Comparison of ENCODE assay signal across 23 cellular contexts in genomic region chr20:21701171-21701876, GRCh38. TPM values are rescaled to one million over a fixed set of nuclear protein-coding genes. Genes with fewer than 3 reads are reported as not detected.
"Had no signal": no experiment of that assay in that cellular context is flagged by ENCODE, and none has a peak within 500 bp of the region (broad histone marks: within the 10 kb centered on the region; RNA-seq: fewer than 3 reads in every experiment).

No MANE protein-coding gene starts in this region.

- H3K36me3 ChIP-seq: esophagus squamous epithelium, lower lobe of right lung, right atrium auricular region had no signal

- H3K9me3 ChIP-seq: esophagus squamous epithelium, lower lobe of right lung, right atrium auricular region had no signal

- H3K4me2 ChIP-seq: hepatocyte had no signal

- H3K79me2 ChIP-seq: hepatocyte had no signal

- H3K27ac Mint-ChIP-seq: activated CD4-positive, alpha-beta T cell treated with anti-CD3 and anti-CD28 coated beads, Interleukin-2, amount 10 ng/mL, durations not matched to agents 24 days and 14 days; activated naive CD8-positive, alpha-beta T cell; brain; T-helper 1 cell treated with Interleukin-12 subunit alpha and Interleukin-12 subunit beta and Interleukin-4 antibody, amounts not matched to agents 30 μg/mL and 1 μg/mL, for 36 hours had no signal

- H3K4me1 Mint-ChIP-seq: activated CD4-positive, alpha-beta T cell treated with anti-CD3 and anti-CD28 coated beads, Interleukin-2, amount 10 ng/mL, durations not matched to agents 24 days and 14 days; central memory CD8-positive, alpha-beta T cell had no signal

- H3K9me3 Mint-ChIP-seq: activated CD4-positive, alpha-beta T cell treated with anti-CD3 and anti-CD28 coated beads, Interleukin-2, amount 10 ng/mL, durations not matched to agents 24 days and 14 days; brain; central memory CD8-positive, alpha-beta T cell; T-helper 1 cell treated with Interleukin-12 subunit alpha and Interleukin-12 subunit beta and Interleukin-4 antibody, amounts not matched to agents 30 μg/mL and 1 μg/mL, for 36 hours had no signal

- H3K4me3 Mint-ChIP-seq: activated CD4-positive, alpha-beta T cell treated with anti-CD3 and anti-CD28 coated beads, Interleukin-2, amount 10 ng/mL, durations not matched to agents 24 days and 14 days; activated naive CD8-positive, alpha-beta T cell; central memory CD8-positive, alpha-beta T cell; T-helper 1 cell treated with Interleukin-12 subunit alpha and Interleukin-12 subunit beta and Interleukin-4 antibody, amounts not matched to agents 30 μg/mL and 1 μg/mL, for 36 hours had no signal

- H3K4me3 ChIP-seq: coronary artery, esophagus squamous epithelium, hepatocyte, lower lobe of right lung, right atrium auricular region, skin epidermis had no signal

- H2AFZ ChIP-seq: hepatocyte had no signal

- DNase-seq: activated CD4-positive, alpha-beta T cell treated with anti-CD3 and anti-CD28 coated beads, Interleukin-2, amount 10 ng/mL, durations not matched to agents 24 days and 14 days; activated gamma-delta T cell treated with Interleukin-2 at 50 U/mL for 16 hours; esophagus squamous epithelium; left cardiac atrium; lower lobe of right lung; midbrain; stimulated activated CD4-positive, alpha-beta T cell treated with anti-CD3 and anti-CD28 coated beads, Interleukin-4, amount 100 ng/mL, for 24 hours; stimulated activated CD8-positive, alpha-beta memory T cell treated with anti-CD3 and anti-CD28 coated beads, Interleukin-4, amount 100 ng/mL, for 48 hours; stimulated activated naive CD8-positive, alpha-beta T cell treated with anti-CD3 and anti-CD28 coated beads, Interleukin-15, Interleukin-2, amounts not matched to agents 100 U/mL and 50 U/mL, for 24 hours had no signal

- ATAC-seq: left cardiac atrium; lower lobe of right lung; stimulated activated naive CD8-positive, alpha-beta T cell treated with anti-CD3 and anti-CD28 coated beads, Interleukin-15, Interleukin-2, amounts not matched to agents 100 U/mL and 50 U/mL, for 24 hours had no signal

- H3K27ac ChIP-seq: coronary artery, esophagus squamous epithelium, hepatocyte, lower lobe of right lung, right atrium auricular region, skin epidermis had no signal

- H3K36me3 Mint-ChIP-seq: activated naive CD8-positive, alpha-beta T cell; brain had no signal

RNA-seq across cellular contexts. Expression of gene PAX1, which starts 4.1 kb away (rescaled TPM):
- total RNA-seq: activated CD4-positive, alpha-beta T cell treated with anti-CD3 and anti-CD28 coated beads, Interleukin-2, amount 10 ng/mL, durations not matched to agents 24 days and 14 days; fibroblast of villous mesenchyme; glomerular endothelial cell; hepatocyte; left cardiac atrium; lower lobe of right lung; myocyte; posterior vena cava; right atrium auricular region; temporal lobe; ureter had no signal
- polyA plus RNA-seq: hepatocyte had no signal
